ENCODE assay signal across 14 cellular contexts in genomic region chr7:93923291-93923690, GRCh38. TPM values are rescaled to one million over a fixed set of nuclear protein-coding genes. Genes with fewer than 3 reads are reported as not detected.
DNase-seq lines count a peak whose midpoint lies in the region; ATAC-seq and TF ChIP-seq lines count a peak whose summit lies in the region.
"Had no signal": no experiment of that assay in that cellular context is flagged by ENCODE, and none has a peak within 500 bp of the region (broad histone marks: within the 10 kb centered on the region; RNA-seq: fewer than 3 reads in every experiment).

No MANE protein-coding gene starts in this region.

- intact Hi-C loops in psoas muscle (cut with DNase I), result no loop called here

- H3K27ac ChIP-seq in AG04450 (ENCODE audit: low read depth, low read length), result no peak overlapping the region
- H3K27ac ChIP-seq in SJSA1, result peak overlapping the region; percentile 81
- peak overlapping the region in 3 of 4 donors; percentile 45 to 92 (median 89) for H3K27ac ChIP-seq in gastroesophageal sphincter
- peak overlapping the region; percentile 69 for H3K27ac ChIP-seq in psoas muscle
- peak overlapping the region in 1 of 4 donors; percentile 84 for H3K27ac ChIP-seq in Peyer's patch
- H3K27ac ChIP-seq: neutrophil had no signal

- H3K27me3 ChIP-seq in AG04450 (ENCODE audit: control insufficient read depth, insufficient read depth, low read length) (no peaks in the 10 kb centered on the region), SJSA1 (replicated peaks) (no peaks in the 10 kb centered on the region), gastroesophageal sphincter (no peaks in the 10 kb centered on the region), psoas muscle (ENCODE audit: insufficient read depth in 3 of 3, low read length in 2 of 3) (peaks cover 0 to 8% (median 0%) of the 10 kb centered on the region in 3 donors), Peyer's patch (no peaks in the 10 kb centered on the region)

- TF ChIP-seq EP300 in gastroesophageal sphincter (IDR thresholded peaks at IDR 0.05), result no peak

- CTCF ChIA-PET in AG04450 (lab: Charles Lee), result no interaction called here

- WGBS in gastroesophageal sphincter (ENCODE audit: low coverage in 1 of 2), 2 donors, result 30% methylated on average over 6 of the region's 6 CpGs
- WGBS in psoas muscle, 3 donors, result 24 to 42% (median 25%) methylated on average over 6 of the region's 6 CpGs

- H3K36me3 ChIP-seq in SJSA1, result peaks cover 26% of the 10 kb centered on the region
- H3K36me3 ChIP-seq in gastroesophageal sphincter, result peaks cover 0 to 9% of the 10 kb centered on the region in 2 donors
- H3K36me3 ChIP-seq in psoas muscle (ENCODE audit: insufficient read depth in 1 of 2, low read depth in 1 of 2), result peaks cover 0 to 10% of the 10 kb centered on the region in 2 donors
- no peaks in the 10 kb centered on the region for H3K36me3 ChIP-seq in Peyer's patch
- H3K36me3 ChIP-seq: neutrophil had no signal

- peak overlapping the region; percentile 82 for H3K4me3 ChIP-seq in AG04450 (ENCODE audit: low read depth, low read length)
- H3K4me3 ChIP-seq in SJSA1, result peak overlapping the region; percentile 56
- peak overlapping the region; percentile 69 to 74 for H3K4me3 ChIP-seq in gastroesophageal sphincter
- H3K4me3 ChIP-seq in psoas muscle, result peak overlapping the region; percentile 63
- peak overlapping the region in 2 of 4 donors; percentile 53 to 58 for H3K4me3 ChIP-seq in Peyer's patch

- POLR2A ChIA-PET in AG04450 (lab: Yijun Ruan, JAX), result no interaction called here

- no peak for DNase-seq in AG04450 (ENCODE audit: low read depth, low spot score)
- no peak for DNase-seq in SJSA1 (ENCODE audit: low read depth in 1 of 2, low spot score in 2 of 2)
- no peak for DNase-seq in psoas muscle
- no peak for DNase-seq in Peyer's patch
- DNase-seq in DMS53 (lab: John Stamatoyannopoulos, UW), result no peak
- no peak for DNase-seq in DMS53 treated with DMSO at 0.1 percent for 48 hours (lab: John Stamatoyannopoulos, UW; ENCODE audit: unreplicated experiment)
- DNase-seq in stimulated activated CD4-positive, alpha-beta T cell treated with anti-CD3 and anti-CD28 coated beads, Interleukin-4, amount 100 ng/mL, for 24 hours, result no peak
- DNase-seq: activated CD4-positive, alpha-beta T cell treated with anti-CD3 and anti-CD28 coated beads, Interleukin-2, amount 50 U/mL, for 4 hours; anterior cingulate cortex; CD4-positive, CD25-positive, alpha-beta regulatory T cell; glutamatergic neuron; NCI-H1694 had no signal

- TF ChIP-seq POLR2A in gastroesophageal sphincter (IDR thresholded peaks at IDR 0.05) (no peak), Peyer's patch (IDR thresholded peaks at IDR 0.05) (no peak)

- H3K9me3 ChIP-seq in AG04450 (ENCODE audit: control insufficient read depth, insufficient read depth, low read length) (no peaks in the 10 kb centered on the region), SJSA1 (replicated peaks) (no peaks in the 10 kb centered on the region), gastroesophageal sphincter (no peaks in the 10 kb centered on the region), psoas muscle (no peaks in the 10 kb centered on the region), Peyer's patch (no peaks in the 10 kb centered on the region)
- H3K9me3 ChIP-seq: neutrophil had no signal

- peaks cover 25% of the 10 kb centered on the region for H3K4me1 ChIP-seq in SJSA1 (replicated peaks)
- H3K4me1 ChIP-seq in gastroesophageal sphincter, result peaks cover 0 to 68% (median 0%) of the 10 kb centered on the region in 3 donors
- H3K4me1 ChIP-seq in psoas muscle, result no peaks in the 10 kb centered on the region
- no peaks in the 10 kb centered on the region for H3K4me1 ChIP-seq in Peyer's patch

- no peak for TF ChIP-seq CTCF in AG04450 (IDR thresholded peaks at IDR 0.05; ENCODE audit: low read depth, low read length)
- TF ChIP-seq CTCF in gastroesophageal sphincter (IDR thresholded peaks at IDR 0.05), result no peak
- no peak for TF ChIP-seq CTCF in psoas muscle (IDR thresholded peaks at IDR 0.05)
- TF ChIP-seq CTCF in Peyer's patch (IDR thresholded peaks at IDR 0.05), result no peak

- no peak for ATAC-seq in gastroesophageal sphincter
- ATAC-seq in psoas muscle, result no peak

RNA-seq across cellular contexts. Expression of gene GNG11, which starts 1.8 kb away (rescaled TPM):
- 13.8 and 19.7 TPM in 2 replicates for polyA plus RNA-seq in AG04450 (2011; rRNA removed)
- 2.5 and 3.6 TPM in 2 replicates for polyA minus RNA-seq in AG04450 (2011; rRNA and poly(A)+ RNA removed)
- total RNA-seq in SJSA1 (2014; rRNA removed; shearing (Covaris generic)), result 29.0 and 30.6 TPM in 2 replicates
- 10 to 100 TPM; 14.2 to 36.5 (median 26.1) TPM for total RNA-seq in gastroesophageal sphincter
- total RNA-seq in psoas muscle, result 10 to 100 TPM in 1 of 4 donors, 1 to 10 TPM in 3; 6.3 to 11.0 (median 9.0) TPM
- polyA plus RNA-seq in psoas muscle, result 10 to 100 TPM in 2 of 3 donors, 1 to 10 TPM in 1; 9.1 to 15.8 (median 15.2) TPM
- 10 to 100 TPM in 1 of 4 donors, 1 to 10 TPM in 3; 2.9 to 32.2 (median 5.6) TPM for total RNA-seq in Peyer's patch
- polyA plus RNA-seq: CD4-positive, CD25-positive, alpha-beta regulatory T cell had no signal

RNA-seq across cellular contexts. Expression of gene GNGT1, which starts 16.9 kb away (rescaled TPM):
- polyA plus RNA-seq in AG04450 (2011; rRNA removed) (not detected in 2 replicates), psoas muscle (under 1 TPM in 1 of 3 donors, not detected in 2; 0.07 TPM)
- polyA minus RNA-seq in AG04450 (2011; rRNA and poly(A)+ RNA removed), result not detected in 2 replicates
- total RNA-seq in SJSA1 (2014; rRNA removed; shearing (Covaris generic)), result not detected in 2 replicates
- total RNA-seq in gastroesophageal sphincter (not detected), psoas muscle (not detected), Peyer's patch (not detected)
- total RNA-seq: CD4-positive, CD25-positive, alpha-beta regulatory T cell had no signal
- polyA plus RNA-seq: CD4-positive, CD25-positive, alpha-beta regulatory T cell had no signal

RNA-seq across cellular contexts. Expression of gene TFPI2, which starts 32.7 kb away (rescaled TPM):
- polyA plus RNA-seq in AG04450 (2011; rRNA removed) (27.9 and 31.0 TPM in 2 replicates), psoas muscle (1 to 10 TPM in 2 of 3 donors, under 1 TPM in 1; 0.66 to 2.4 (median 2.3) TPM)
- 5.3 and 7.8 TPM in 2 replicates for polyA minus RNA-seq in AG04450 (2011; rRNA and poly(A)+ RNA removed)
- total RNA-seq in SJSA1 (2014; rRNA removed; shearing (Covaris generic)), result 13.8 and 17.4 TPM in 2 replicates
- total RNA-seq in gastroesophageal sphincter (10 to 100 TPM in 1 of 4 donors, 1 to 10 TPM in 2, under 1 TPM in 1; 0.85 to 40.1 (median 5.6) TPM), psoas muscle (1 to 10 TPM in 3 of 4 donors, under 1 TPM in 1; 0.79 to 7.5 (median 2.4) TPM), Peyer's patch (1 to 10 TPM in 1 of 4 donors, under 1 TPM in 1, not detected in 2; 0.40 to 1.4 TPM)
- polyA plus RNA-seq: CD4-positive, CD25-positive, alpha-beta regulatory T cell had no signal
